ENCODE assay signal across 20 cellular contexts in genomic region chr16:67543036-67543435, GRCh38. TPM values are rescaled to one million over a fixed set of nuclear protein-coding genes. Genes with fewer than 3 reads are reported as not detected.
A peak's percentile ranks its signal among the peaks of the same experiment; 100 is the strongest.
DNase-seq lines count a peak whose midpoint lies in the region; ATAC-seq lines count a peak whose summit lies in the region.
"Had no signal": no experiment of that assay in that cellular context is flagged by ENCODE, and none has a peak within 500 bp of the region (broad histone marks: within the 10 kb centered on the region; RNA-seq: fewer than 3 reads in every experiment).

No MANE protein-coding gene starts in this region.

- H3K27me3 Mint-ChIP-seq in activated CD4-positive, alpha-beta T cell treated with anti-CD3 and anti-CD28 coated beads, Interleukin-2, amount 10 ng/mL, durations not matched to agents 7 days and 5 days: no peaks in the 10 kb centered on the region
- H3K27me3 Mint-ChIP-seq in IgD-negative memory B cell: no peaks in the 10 kb centered on the region
- no peaks in the 10 kb centered on the region for H3K27me3 Mint-ChIP-seq in effector memory CD8-positive, alpha-beta T cell

- H3K4me3 Mint-ChIP-seq in activated CD4-positive, alpha-beta T cell treated with anti-CD3 and anti-CD28 coated beads, Interleukin-2, amount 10 ng/mL, durations not matched to agents 7 days and 5 days: no peak overlapping the region
- peak overlapping the region in 2 of 4 donors; percentile 33 to 69 for H3K4me3 Mint-ChIP-seq in IgD-negative memory B cell
- H3K4me3 Mint-ChIP-seq in effector memory CD8-positive, alpha-beta T cell: no peak overlapping the region
- H3K4me3 Mint-ChIP-seq in stimulated activated effector memory CD8-positive, alpha-beta T cell treated with anti-CD3 and anti-CD28 coated beads, Interleukin-12 subunit alpha, Interleukin-12 subunit beta, amount 100 ng/mL, for 72 hours: no peak overlapping the region
- H3K4me3 Mint-ChIP-seq: GM23338 had no signal

- H3K4me1 Mint-ChIP-seq in activated CD4-positive, alpha-beta T cell treated with anti-CD3 and anti-CD28 coated beads, Interleukin-2, amount 10 ng/mL, durations not matched to agents 7 days and 5 days: peaks cover 52% of the 10 kb centered on the region
- H3K4me1 Mint-ChIP-seq in IgD-negative memory B cell: peaks cover 24 to 47% (median 29%) of the 10 kb centered on the region in 3 donors
- peaks cover 23 to 43% of the 10 kb centered on the region in 2 donors for H3K4me1 Mint-ChIP-seq in effector memory CD8-positive, alpha-beta T cell (ENCODE audit: low read depth in 2 of 2)
- H3K4me1 Mint-ChIP-seq in stimulated activated effector memory CD8-positive, alpha-beta T cell treated with anti-CD3 and anti-CD28 coated beads, Interleukin-12 subunit alpha, Interleukin-12 subunit beta, amount 100 ng/mL, for 72 hours: peaks cover 69% of the 10 kb centered on the region

- H3K36me3 Mint-ChIP-seq in activated CD4-positive, alpha-beta T cell treated with anti-CD3 and anti-CD28 coated beads, Interleukin-2, amount 10 ng/mL, durations not matched to agents 7 days and 5 days (ENCODE audit: low read depth): peaks cover 18% of the 10 kb centered on the region
- peaks cover 2% of the 10 kb centered on the region for H3K36me3 Mint-ChIP-seq in IgD-negative memory B cell
- H3K36me3 Mint-ChIP-seq in effector memory CD8-positive, alpha-beta T cell (ENCODE audit: insufficient read depth): peaks cover 42% of the 10 kb centered on the region
- H3K36me3 Mint-ChIP-seq in stimulated activated effector memory CD8-positive, alpha-beta T cell treated with anti-CD3 and anti-CD28 coated beads, Interleukin-12 subunit alpha, Interleukin-12 subunit beta, amount 100 ng/mL, for 72 hours: peaks cover 66% of the 10 kb centered on the region

- CTCF ChIA-PET in activated CD4-positive, alpha-beta T cell treated with anti-CD3 and anti-CD28 coated beads, Interleukin-2, amount 10 ng/mL, durations not matched to agents 7 days and 5 days (lab: Charles Lee): interaction anchor here (1.2 to 6.2 kb wide), 6 partner anchors 11 to 108 kb away, joined by 3 to 80 read pairs (median 10); partner anchors contain the start of genes CARMIL2 and CTCF

- POLR2A ChIA-PET in activated CD4-positive, alpha-beta T cell treated with anti-CD3 and anti-CD28 coated beads, Interleukin-2, amount 10 ng/mL, durations not matched to agents 7 days and 5 days (lab: Charles Lee): no interaction called here

- ATAC-seq in effector memory CD8-positive, alpha-beta T cell (replicated peaks): no peak
- ATAC-seq in stimulated activated effector memory CD8-positive, alpha-beta T cell treated with anti-CD3 and anti-CD28 coated beads, Interleukin-12 subunit alpha, Interleukin-12 subunit beta, amount 100 ng/mL, for 72 hours: no peak

- no peak for DNase-seq in activated CD4-positive, alpha-beta T cell treated with anti-CD3 and anti-CD28 coated beads, Interleukin-2, amount 10 ng/mL, durations not matched to agents 7 days and 5 days
- DNase-seq in activated CD4-positive, alpha-beta T cell treated with anti-CD3 and anti-CD28 coated beads for 48 hours: no peak
- DNase-seq in effector memory CD8-positive, alpha-beta T cell: no peak
- no peak for DNase-seq in stimulated activated effector memory CD8-positive, alpha-beta T cell treated with anti-CD3 and anti-CD28 coated beads, Interleukin-12 subunit alpha, Interleukin-12 subunit beta, amount 100 ng/mL, for 72 hours (ENCODE audit: low spot score in 2 of 2)
- DNase-seq in DMS53 (lab: John Stamatoyannopoulos, UW) (no peak), NOMO-1 treated with DMSO at 0.1 percent for 48 hours (lab: John Stamatoyannopoulos, UW; ENCODE audit: unreplicated experiment) (no peak), germinal center (ENCODE audit: low spot score) (no peak)
- DNase-seq: C1 segment of cervical spinal cord, DMS79, dorsolateral prefrontal cortex, NCI-H1694 treated with DMSO at 0.1 percent for 48 hours, NCI-H2227 treated with DMSO at 0.1 percent for 48 hours had no signal

- H3K27ac Mint-ChIP-seq in activated CD4-positive, alpha-beta T cell treated with anti-CD3 and anti-CD28 coated beads, Interleukin-2, amount 10 ng/mL, durations not matched to agents 7 days and 5 days: peak overlapping the region; percentile 39
- peak overlapping the region in 2 of 3 donors; percentile 37 to 79 for H3K27ac Mint-ChIP-seq in IgD-negative memory B cell
- H3K27ac Mint-ChIP-seq in effector memory CD8-positive, alpha-beta T cell: peak overlapping the region; percentile 45 to 46
- peak overlapping the region; percentile 85 for H3K27ac Mint-ChIP-seq in stimulated activated effector memory CD8-positive, alpha-beta T cell treated with anti-CD3 and anti-CD28 coated beads, Interleukin-12 subunit alpha, Interleukin-12 subunit beta, amount 100 ng/mL, for 72 hours
- H3K27ac Mint-ChIP-seq: GM23338 had no signal

- H3K9me3 Mint-ChIP-seq in activated CD4-positive, alpha-beta T cell treated with anti-CD3 and anti-CD28 coated beads, Interleukin-2, amount 10 ng/mL, durations not matched to agents 7 days and 5 days: no peaks in the 10 kb centered on the region
- no peaks in the 10 kb centered on the region for H3K9me3 Mint-ChIP-seq in IgD-negative memory B cell
- no peaks in the 10 kb centered on the region for H3K9me3 Mint-ChIP-seq in effector memory CD8-positive, alpha-beta T cell
- no peaks in the 10 kb centered on the region for H3K9me3 Mint-ChIP-seq in stimulated activated effector memory CD8-positive, alpha-beta T cell treated with anti-CD3 and anti-CD28 coated beads, Interleukin-12 subunit alpha, Interleukin-12 subunit beta, amount 100 ng/mL, for 72 hours
- H3K9me3 Mint-ChIP-seq: GM23338 had no signal

RNA-seq across cellular contexts. Expression of gene RIPOR1, which starts 14.4 kb away (rescaled TPM):
- 10 to 100 TPM; 12.8 to 15.8 TPM for total RNA-seq in activated CD4-positive, alpha-beta T cell treated with anti-CD3 and anti-CD28 coated beads, Interleukin-2, amount 10 ng/mL, durations not matched to agents 7 days and 5 days
- polyA plus RNA-seq in IgD-negative memory B cell: 43.8 TPM

RNA-seq across cellular contexts. Expression of gene CTCF, which starts 19.3 kb away (rescaled TPM):
- total RNA-seq in activated CD4-positive, alpha-beta T cell treated with anti-CD3 and anti-CD28 coated beads, Interleukin-2, amount 10 ng/mL, durations not matched to agents 7 days and 5 days: 10 to 100 TPM; 87.1 to 98.5 TPM
- polyA plus RNA-seq in IgD-negative memory B cell: 70.9 TPM

RNA-seq across cellular contexts. Expression of gene AGRP, which starts 59.7 kb away (rescaled TPM):
- total RNA-seq in activated CD4-positive, alpha-beta T cell treated with anti-CD3 and anti-CD28 coated beads, Interleukin-2, amount 10 ng/mL, durations not matched to agents 7 days and 5 days: not detected
- not detected for polyA plus RNA-seq in IgD-negative memory B cell
- total RNA-seq: esophagus muscularis mucosa, GM23338, lower leg skin, myocyte, posterior vena cava, skeletal muscle tissue, suprapubic skin had no signal
- polyA plus RNA-seq: GM23338 had no signal
